ENCODE assay signal across 8 cellular contexts in genomic region chr1:50271968-50272578, GRCh38.
A peak's percentile ranks its signal among the peaks of the same experiment; 100 is the strongest.
DNase-seq lines count a peak whose midpoint lies in the region; ATAC-seq and TF ChIP-seq lines count a peak whose summit lies in the region.

No MANE protein-coding gene starts in this region.

- H3K4me1 ChIP-seq in PC-9 (replicated peaks; ENCODE audit: insufficient read depth) (no peaks in the 10 kb centered on the region), esophagus squamous epithelium (no peaks in the 10 kb centered on the region), ascending aorta (no peaks in the 10 kb centered on the region)

- WGBS in esophagus squamous epithelium, 2 donors = 54% methylated on average over 2 of the region's 2 CpGs

- H3K4me3 ChIP-seq in AG04450 (ENCODE audit: low read depth, low read length) (no peak overlapping the region), PC-9 (no peak overlapping the region), esophagus squamous epithelium (no peak overlapping the region), ascending aorta (no peak overlapping the region)

- no peaks in the 10 kb centered on the region for H3K79me2 ChIP-seq in PC-9 (ENCODE audit: low read depth)

- no peaks in the 10 kb centered on the region for H3K27me3 ChIP-seq in AG04450 (ENCODE audit: control insufficient read depth, insufficient read depth, low read length)
- H3K27me3 ChIP-seq in PC-9 (ENCODE audit: insufficient read depth, low read depth) = peaks cover 7% of the 10 kb centered on the region; the same call in 1 of the 2 replicates
- H3K27me3 ChIP-seq in esophagus squamous epithelium = peaks cover 0 to 17% (median 0%) of the 10 kb centered on the region in 4 donors
- H3K27me3 ChIP-seq in ascending aorta = no peaks in the 10 kb centered on the region

- no peak overlapping the region for H3K4me2 ChIP-seq in PC-9

- no peaks in the 10 kb centered on the region for H3F3A ChIP-seq in PC-9 (ENCODE audit: insufficient read depth, low read depth)

- no peaks in the 10 kb centered on the region for H4K20me1 ChIP-seq in PC-9 (ENCODE audit: insufficient read depth)

- H3K27ac ChIP-seq in AG04450 (ENCODE audit: low read depth, low read length) (no peak overlapping the region), PC-9 (no peak overlapping the region), esophagus squamous epithelium (no peak overlapping the region), ascending aorta (no peak overlapping the region)

- no peak for TF ChIP-seq POLR2A in esophagus squamous epithelium (IDR thresholded peaks at IDR 0.05)

- H3K36me3 ChIP-seq in PC-9 (ENCODE audit: low read depth) (no peaks in the 10 kb centered on the region), esophagus squamous epithelium (no peaks in the 10 kb centered on the region), ascending aorta (no peaks in the 10 kb centered on the region)

- no peak overlapping the region for H2AFZ ChIP-seq in PC-9

- H3K9me3 ChIP-seq in AG04450 (ENCODE audit: control insufficient read depth, insufficient read depth, low read length) (no peaks in the 10 kb centered on the region; the same call in 1 of the 2 replicates), PC-9 (ENCODE audit: insufficient read depth, low read depth) (no peaks in the 10 kb centered on the region), esophagus squamous epithelium (no peaks in the 10 kb centered on the region), ascending aorta (no peaks in the 10 kb centered on the region)

- no TSS peak for BruUV-seq in PC-9 (replicated peaks; lab: Mats Ljungman, UMichigan)

- DNase-seq in AG04450 (ENCODE audit: low read depth, low spot score) = no peak
- peak in 1 of 2 experiments; percentile 15 for DNase-seq in PC-9
- no peak for DNase-seq in esophagus squamous epithelium (lab: John Stamatoyannopoulos, UW)
- peak; percentile 2 for DNase-seq in occipital lobe (lab: John Stamatoyannopoulos, UW)
- DNase-seq in ascending aorta (ENCODE audit: low spot score in 2 of 2) = no peak
- no peak for DNase-seq in HCEC 1CT

- POLR2A ChIA-PET in AG04450 (lab: Yijun Ruan, JAX) (no interaction called here), PC-9 (lab: Charles Lee; ENCODE audit: unreplicated experiment) (no interaction called here)

- intact Hi-C loops in PC-9 (cut with micrococcal nuclease; ENCODE audit: unreplicated experiment) (no loop called here), esophagus squamous epithelium (cut with DNase I) (no loop called here), ascending aorta (cut with DNase I) (no loop called here)

- no peaks in the 10 kb centered on the region for H3K9me2 ChIP-seq in PC-9 (ENCODE audit: insufficient read depth)

- ATAC-seq in HG03135 (IDR thresholded peaks at IDR 0.05; ENCODE audit: unreplicated experiment) = peak; percentile 65

- TF ChIP-seq CTCF in AG04450 (IDR thresholded peaks at IDR 0.05; ENCODE audit: low read depth, low read length) (peak; percentile 35), GM12872 (IDR thresholded peaks at IDR 0.05; ENCODE audit: insufficient read depth, low read depth, low read length) (peak; percentile 86), PC-9 (conservative IDR thresholded peaks at IDR 0.05) (peak; percentile 70), esophagus squamous epithelium (IDR thresholded peaks at IDR 0.05) (peak in 4 of 6 experiments; percentile 12 to 47 (median 26)), ascending aorta (IDR thresholded peaks at IDR 0.05) (peak in 1 of 3 experiments; percentile 25)

- CTCF ChIA-PET in AG04450 (lab: Charles Lee) = no interaction called here
- CTCF ChIA-PET in PC-9 (lab: Charles Lee) = no interaction called here
